In genomic region chr22:40019681-40020080, GRCh38 we compare ENCODE assay signal across 31 cellular contexts. TPM values are rescaled to one million over a fixed set of nuclear protein-coding genes. Genes with fewer than 3 reads are reported as not detected.
"Had no signal": no experiment of that assay in that cellular context is flagged by ENCODE, and none has a peak within 500 bp of the region (broad histone marks: within the 10 kb centered on the region; RNA-seq: fewer than 3 reads in every experiment).

No MANE protein-coding gene starts in this region.

- H3K36me3 ChIP-seq: esophagus muscularis mucosa, heart right ventricle, left lung, neural progenitor cell, right atrium auricular region, suprapubic skin, transverse colon, upper lobe of right lung, uterus had no signal

- H3K4me1 ChIP-seq: left lung, upper lobe of right lung, uterus had no signal

- H3K9me3 ChIP-seq: esophagus muscularis mucosa, heart right ventricle, left lung, prostate gland, right atrium auricular region, suprapubic skin, transverse colon, upper lobe of right lung, uterus had no signal

- H3K27me3 ChIP-seq: neural progenitor cell, right atrium auricular region, suprapubic skin, transverse colon, uterus had no signal

- DNase-seq: cerebellar nuclear complex; cortex of kidney; effector memory CD8-positive, alpha-beta T cell; foreskin melanocyte; glutamatergic neuron; heart right ventricle; hypothalamus; immature natural killer cell; islet precursor cell; left lung; mesendoderm; midbrain; naive thymus-derived CD4-positive, alpha-beta T cell; nucleus accumbens; stimulated activated CD4-positive, alpha-beta T cell treated with anti-CD3 and anti-CD28 coated beads, Interleukin-2, amount 100 ng/mL, for 24 hours; stimulated activated CD4-positive, alpha-beta T cell treated with anti-CD3 and anti-CD28 coated beads, Interleukin-4, amount 100 ng/mL, for 24 hours; stimulated activated naive CD8-positive, alpha-beta T cell treated with anti-CD3 and anti-CD28 coated beads, Interleukin-15, amount 100 ng/mL, for 72 hours; transverse colon; upper lobe of right lung; uterus had no signal

- H3K27ac ChIP-seq: esophagus muscularis mucosa, heart right ventricle, left lung, neural progenitor cell, prostate gland, right atrium auricular region, suprapubic skin, transverse colon, upper lobe of right lung, uterus had no signal

- ATAC-seq: effector memory CD8-positive, alpha-beta T cell; left lung; naive thymus-derived CD4-positive, alpha-beta T cell; sciatic nerve; stimulated activated effector memory CD8-positive, alpha-beta T cell treated with anti-CD3 and anti-CD28 coated beads, Interleukin-12 subunit alpha, Interleukin-12 subunit beta, amount 100 ng/mL, for 72 hours; stimulated activated naive CD8-positive, alpha-beta T cell treated with anti-CD3 and anti-CD28 coated beads, Interleukin-15, amount 100 ng/mL, for 72 hours; upper lobe of right lung had no signal

- H3K4me3 ChIP-seq: esophagus muscularis mucosa, heart right ventricle, left lung, neural progenitor cell, prostate gland, right atrium auricular region, smooth muscle cell, suprapubic skin, transverse colon, upper lobe of right lung, uterus had no signal

RNA-seq across cellular contexts. Expression of gene FAM83F, which starts 24.9 kb away (rescaled TPM):
- total RNA-seq: dermis microvascular lymphatic vessel endothelial cell, lung microvascular endothelial cell, osteocyte had no signal
- polyA plus RNA-seq: immature natural killer cell had no signal

RNA-seq across cellular contexts. Expression of gene TMA7B, which starts 59.5 kb away (rescaled TPM):
- total RNA-seq: dermis microvascular lymphatic vessel endothelial cell, esophagus muscularis mucosa, heart right ventricle, lung microvascular endothelial cell, osteocyte, prostate gland, right atrium auricular region, smooth muscle cell, uterus had no signal
- polyA plus RNA-seq: heart right ventricle, smooth muscle cell had no signal
